In the genomic region with DNA sequence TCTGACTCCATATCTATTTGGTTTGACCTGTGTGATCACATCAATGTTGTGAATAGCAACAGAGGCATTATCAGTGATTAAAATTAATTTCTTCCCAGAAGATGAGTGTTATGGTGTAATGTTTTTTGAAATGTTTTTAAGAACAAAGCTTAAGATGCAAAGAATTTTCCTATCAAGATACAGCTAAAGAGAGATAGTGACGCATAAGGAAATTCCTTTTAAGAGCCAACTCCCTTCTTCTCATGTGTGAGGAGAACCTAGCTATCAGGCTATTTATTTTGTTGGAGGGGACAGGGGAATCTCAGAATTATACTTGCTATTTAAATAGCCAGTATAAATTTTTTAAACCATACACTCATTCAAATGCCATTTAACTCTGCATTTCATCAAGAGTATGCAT, we compare ENCODE assay signal across 28 cellular contexts.
"Had no signal": no experiment of that assay in that cellular context is flagged by ENCODE, and none has a peak within 500 bp of the region (broad histone marks: within the 10 kb centered on the region; RNA-seq: fewer than 3 reads in every experiment).

No MANE protein-coding gene starts in this region.

- H3K9me3 ChIP-seq: SJCRH30 had no signal

- H3K4me3 ChIP-seq: cardiac muscle cell, SJCRH30, SK-N-MC had no signal

- H3K4me3 Mint-ChIP-seq: activated CD4-positive, alpha-beta T cell treated with anti-CD3 and anti-CD28 coated beads, Interleukin-2, amount 10 ng/mL, durations not matched to agents 24 days and 14 days; activated CD8-positive, alpha-beta T cell treated with anti-CD3 and anti-CD28 coated beads, Interleukin-2, amount 10 ng/mL, durations not matched to agents 7 days and 5 days; activated naive CD4-positive, alpha-beta T cell treated with anti-CD3 and anti-CD28 coated beads, Interleukin-2, amount 50 U/mL, for 24 hours; activated naive CD8-positive, alpha-beta T cell treated with anti-CD3 and anti-CD28 coated beads, Interleukin-2, amount 10 ng/mL, durations not matched to agents 7 days and 5 days; activated T-cell treated with anti-CD3 and anti-CD28 coated beads, Interleukin-2, amount 50 U/mL, for 24 hours had no signal

- H3K36me3 Mint-ChIP-seq: activated naive CD4-positive, alpha-beta T cell treated with anti-CD3 and anti-CD28 coated beads, Interleukin-2, amount 50 U/mL, for 24 hours; activated naive CD8-positive, alpha-beta T cell treated with anti-CD3 and anti-CD28 coated beads, Interleukin-2, amount 10 ng/mL, durations not matched to agents 7 days and 5 days had no signal

- H3K4me1 ChIP-seq: SJCRH30 had no signal

- H3K27me3 ChIP-seq: cardiac muscle cell, SJCRH30 had no signal

- ATAC-seq: activated CD8-positive, alpha-beta T cell treated with anti-CD3 and anti-CD28 coated beads, Interleukin-2, amount 10 ng/mL, durations not matched to agents 7 days and 5 days had no signal

- H3K27ac ChIP-seq: cardiac muscle cell, SJCRH30, SK-N-MC, WERI-Rb-1 had no signal

- H3K36me3 ChIP-seq: cardiac muscle cell, SJCRH30, WERI-Rb-1 had no signal

- H3K9me3 Mint-ChIP-seq: activated CD4-positive, alpha-beta T cell treated with anti-CD3 and anti-CD28 coated beads, Interleukin-2, amount 10 ng/mL, durations not matched to agents 24 days and 14 days; activated naive CD4-positive, alpha-beta T cell treated with anti-CD3 and anti-CD28 coated beads, Interleukin-2, amount 50 U/mL, for 24 hours; activated naive CD8-positive, alpha-beta T cell treated with anti-CD3 and anti-CD28 coated beads, Interleukin-2, amount 10 ng/mL, durations not matched to agents 7 days and 5 days; activated T-cell treated with anti-CD3 and anti-CD28 coated beads, Interleukin-2, amount 50 U/mL, for 24 hours; activated T-helper 2 cell treated with anti-CD3 and anti-CD28 coated beads, Interferon-gamma antibody, Interleukin-2, Interleukin-4, amounts not matched to agents 10 μg/mL and 5 μg/mL and 100 μg/mL, durations not matched to agents 14 hours and 24 hours and 36 hours had no signal

- H3K4me1 Mint-ChIP-seq: activated CD4-positive, alpha-beta T cell treated with anti-CD3 and anti-CD28 coated beads, Interleukin-2, amount 10 ng/mL, durations not matched to agents 24 days and 14 days; activated naive CD4-positive, alpha-beta T cell treated with anti-CD3 and anti-CD28 coated beads, Interleukin-2, amount 50 U/mL, for 24 hours; activated naive CD8-positive, alpha-beta T cell treated with anti-CD3 and anti-CD28 coated beads, Interleukin-2, amount 10 ng/mL, durations not matched to agents 7 days and 5 days had no signal

- DNase-seq: activated CD4-positive, alpha-beta T cell treated with anti-CD3 and anti-CD28 coated beads, Interleukin-2, amount 10 ng/mL, durations not matched to agents 24 days and 14 days; activated CD4-positive, alpha-beta T cell treated with anti-CD3 and anti-CD28 coated beads, Interleukin-2, amount 50 U/mL, for 4 hours; activated CD4-positive, CD25-positive, alpha-beta regulatory T cell; activated CD8-positive, alpha-beta T cell treated with anti-CD3 and anti-CD28 coated beads, Interleukin-2, amount 10 ng/mL, durations not matched to agents 7 days and 5 days; activated gamma-delta T cell; activated naive CD4-positive, alpha-beta T cell treated with Interleukin-2 at 50 U/mL for 16 hours; activated naive CD8-positive, alpha-beta T cell treated with anti-CD3 and anti-CD28 coated beads, Interleukin-2, amount 10 ng/mL, durations not matched to agents 7 days and 5 days; activated T-cell treated with anti-CD3 and anti-CD28 coated beads, Interleukin-2, amount 50 U/mL, for 24 hours; Kasumi-1; KG1; MV-4-11; NCI-H1092; NCI-H1436 treated with DMSO at 0.1 percent for 48 hours; NCI-H1694 treated with DMSO at 0.1 percent for 48 hours; NCI-H2029; NCI-H510A; NCI-H526; NCI-H748 treated with DMSO at 0.1 percent for 48 hours; NK-92 treated with Interleukin-12 subunit alpha and Interleukin-12 subunit beta, amount 100 ng/mL, for 24 hours; OCI-M1; SHP77; SJCRH30; T1000; WERI-Rb-1 had no signal

- H3K27ac Mint-ChIP-seq: activated CD4-positive, alpha-beta T cell treated with anti-CD3 and anti-CD28 coated beads, Interleukin-2, amount 10 ng/mL, durations not matched to agents 24 days and 14 days; activated CD8-positive, alpha-beta T cell treated with anti-CD3 and anti-CD28 coated beads, Interleukin-2, amount 10 ng/mL, durations not matched to agents 7 days and 5 days; activated naive CD4-positive, alpha-beta T cell treated with anti-CD3 and anti-CD28 coated beads, Interleukin-2, amount 50 U/mL, for 24 hours; activated naive CD8-positive, alpha-beta T cell treated with anti-CD3 and anti-CD28 coated beads, Interleukin-2, amount 10 ng/mL, durations not matched to agents 7 days and 5 days; activated T-cell treated with anti-CD3 and anti-CD28 coated beads, Interleukin-2, amount 50 U/mL, for 24 hours; activated T-helper 2 cell treated with anti-CD3 and anti-CD28 coated beads, Interferon-gamma antibody, Interleukin-2, Interleukin-4, amounts not matched to agents 10 μg/mL and 5 μg/mL and 100 μg/mL, durations not matched to agents 14 hours and 24 hours and 36 hours had no signal
